ENCODE assay signal across 1 cellular context in the genomic region with DNA sequence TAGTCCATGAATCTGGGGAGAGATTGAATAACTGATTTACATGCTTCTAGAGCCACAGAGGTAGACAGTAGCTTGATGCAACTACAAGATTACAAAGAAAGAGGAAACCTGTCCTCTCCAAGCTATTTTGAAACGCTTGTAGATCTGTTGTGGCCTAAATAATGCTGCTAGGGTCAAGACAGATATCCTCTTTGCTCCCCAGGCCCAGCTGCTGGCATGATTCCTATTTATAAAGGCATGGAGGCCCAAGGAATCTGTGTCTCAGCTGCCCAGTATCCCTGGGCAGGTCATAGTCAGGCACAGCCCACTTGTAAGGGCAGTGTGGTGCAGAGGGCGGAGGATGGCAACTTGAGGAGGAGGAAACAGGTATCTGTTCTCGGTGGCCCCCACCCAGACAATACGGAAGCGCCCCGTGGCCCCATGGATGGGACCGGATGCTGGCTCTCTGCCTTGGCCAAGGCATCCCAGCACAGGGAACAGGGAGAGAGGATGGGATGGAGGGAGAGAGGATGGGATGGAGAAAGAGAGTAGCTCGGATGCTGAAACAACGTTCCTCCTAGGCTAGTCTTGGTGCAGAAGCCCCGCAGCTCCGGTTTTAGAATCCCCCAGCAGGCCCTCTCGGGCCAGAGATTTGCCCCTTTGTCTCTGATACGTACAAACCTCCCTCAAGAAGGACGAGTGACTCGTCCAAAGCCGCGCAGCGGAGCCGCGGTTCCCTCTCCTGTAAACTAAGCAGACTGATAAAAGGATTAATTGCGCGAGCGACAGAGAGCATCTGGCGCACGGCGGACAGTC.
A peak's percentile ranks its signal among the peaks of the same experiment; 100 is the strongest.
TF ChIP-seq lines count a peak whose summit lies in the region.

No MANE protein-coding gene starts in this region.

TF ChIP-seq in GM12878, 131 proteins besides CTCF, POLR2A, EP300 and RAD21 (continued from another document):
- TF ChIP-seq TCF7 (IDR thresholded peaks at IDR 0.05; ENCODE audit: borderline replicate concordance), result no peak
- 0 out of 4 replicates have a peak, but pooled peaks of 1 of the 2 experiments have one; percentile 30 for TF ChIP-seq IKZF2 (IDR thresholded peaks at IDR 0.05)
TF ChIP-seq in GM12878: peak in this region for 4.
